In the genomic region with DNA sequence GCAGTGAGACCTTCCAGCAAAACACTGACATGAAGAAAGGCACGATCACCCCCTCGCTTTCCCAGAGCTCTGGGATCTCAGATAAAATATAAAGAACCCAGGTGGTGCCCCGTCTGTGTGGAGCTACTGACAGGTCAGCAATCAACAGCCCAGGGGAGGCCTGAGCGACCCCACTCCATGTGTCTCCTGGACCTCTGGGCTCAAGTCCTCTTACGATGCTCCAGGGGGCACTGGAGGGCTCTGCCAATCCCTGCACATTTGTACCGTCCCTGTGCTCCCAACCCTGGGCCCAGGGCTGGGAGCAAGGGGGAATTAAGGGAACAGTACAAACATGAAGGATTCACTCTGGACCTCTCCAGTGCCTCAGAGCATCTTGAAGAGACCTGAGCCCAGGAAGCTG, we compare ENCODE assay signal across 2 cellular contexts.
TF ChIP-seq lines count a peak whose summit lies in the region.

No MANE protein-coding gene starts in this region.

TF ChIP-seq in HCT116, 20 proteins besides CTCF, POLR2A, EP300 and RAD21:
- TF ChIP-seq, protein P1, sequence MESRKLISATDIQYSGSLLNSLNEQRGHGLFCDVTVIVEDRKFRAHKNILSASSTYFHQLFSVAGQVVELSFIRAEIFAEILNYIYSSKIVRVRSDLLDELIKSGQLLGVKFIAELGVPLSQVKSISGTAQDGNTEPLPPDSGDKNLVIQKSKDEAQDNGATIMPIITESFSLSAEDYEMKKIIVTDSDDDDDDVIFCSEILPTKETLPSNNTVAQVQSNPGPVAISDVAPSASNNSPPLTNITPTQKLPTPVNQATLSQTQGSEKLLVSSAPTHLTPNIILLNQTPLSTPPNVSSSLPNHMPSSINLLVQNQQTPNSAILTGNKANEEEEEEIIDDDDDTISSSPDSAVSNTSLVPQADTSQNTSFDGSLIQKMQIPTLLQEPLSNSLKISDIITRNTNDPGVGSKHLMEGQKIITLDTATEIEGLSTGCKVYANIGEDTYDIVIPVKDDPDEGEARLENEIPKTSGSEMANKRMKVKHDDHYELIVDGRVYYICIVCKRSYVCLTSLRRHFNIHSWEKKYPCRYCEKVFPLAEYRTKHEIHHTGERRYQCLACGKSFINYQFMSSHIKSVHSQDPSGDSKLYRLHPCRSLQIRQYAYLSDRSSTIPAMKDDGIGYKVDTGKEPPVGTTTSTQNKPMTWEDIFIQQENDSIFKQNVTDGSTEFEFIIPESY (IDR thresholded peaks at IDR 0.05; ENCODE audit: extremely low read depth, insufficient replicate concordance, low read length), result no peak
- TF ChIP-seq SIN3A (IDR thresholded peaks at IDR 0.05; ENCODE audit: low read depth) (no peak), ELF1 (IDR thresholded peaks at IDR 0.05; ENCODE audit: borderline replicate concordance, low read depth) (no peak), CBX3 (IDR thresholded peaks at IDR 0.05; ENCODE audit: low read depth) (no peak), ATF3 (IDR thresholded peaks at IDR 0.05) (no peak), SP1 (IDR thresholded peaks at IDR 0.05; ENCODE audit: low read depth) (no peak), SRF (IDR thresholded peaks at IDR 0.05; ENCODE audit: low read depth) (no peak), ZFX (IDR thresholded peaks at IDR 0.05) (no peak)
TF ChIP-seq in HCT116: peak in this region for 0.

TF ChIP-seq in K562, 482 proteins besides CTCF, POLR2A, EP300 and RAD21:
- TF ChIP-seq SMARCA4 (IDR thresholded peaks at IDR 0.05) (no peak), BRCA1 (IDR thresholded peaks at IDR 0.05) (no peak), BRCA1 (CRISPR knock-in tag; IDR thresholded peaks at IDR 0.05) (no peak), SPI1 (IDR thresholded peaks at IDR 0.05; ENCODE audit: borderline replicate concordance, low read depth, low read length) (no peak), KLF16 (IDR thresholded peaks at IDR 0.05) (no peak), CTBP1 (IDR thresholded peaks at IDR 0.05; ENCODE audit: borderline replicate concordance) (no peak), ZNF3 (CRISPR knock-in tag; IDR thresholded peaks at IDR 0.05) (no peak), SP1 (CRISPR knock-in tag; IDR thresholded peaks at IDR 0.05) (no peak), HCFC1 (IDR thresholded peaks at IDR 0.05; ENCODE audit: low read depth, low read length) (no peak), FOXK1 (CRISPR knock-in tag; IDR thresholded peaks at IDR 0.05; ENCODE audit: borderline replicate concordance) (no peak), PHF20 (IDR thresholded peaks at IDR 0.05; ENCODE audit: partially characterized antibody) (no peak), NELFE (IDR thresholded peaks at IDR 0.05; ENCODE audit: insufficient read depth, insufficient read length) (no peak), KHSRP (IDR thresholded peaks at IDR 0.05) (no peak), ZHX1 (conservative IDR thresholded peaks at IDR 0.05; ENCODE audit: low read length) (no peak)
- TF ChIP-seq, protein P2, sequence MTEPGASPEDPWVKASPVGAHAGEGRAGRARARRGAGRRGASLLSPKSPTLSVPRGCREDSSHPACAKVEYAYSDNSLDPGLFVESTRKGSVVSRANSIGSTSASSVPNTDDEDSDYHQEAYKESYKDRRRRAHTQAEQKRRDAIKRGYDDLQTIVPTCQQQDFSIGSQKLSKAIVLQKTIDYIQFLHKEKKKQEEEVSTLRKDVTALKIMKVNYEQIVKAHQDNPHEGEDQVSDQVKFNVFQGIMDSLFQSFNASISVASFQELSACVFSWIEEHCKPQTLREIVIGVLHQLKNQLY (CRISPR knock-in tag; conservative IDR thresholded peaks at IDR 0.05), result no peak
TF ChIP-seq in K562: peak in this region for 0.
